ENCODE assay signal across 22 cellular contexts in the genomic region with DNA sequence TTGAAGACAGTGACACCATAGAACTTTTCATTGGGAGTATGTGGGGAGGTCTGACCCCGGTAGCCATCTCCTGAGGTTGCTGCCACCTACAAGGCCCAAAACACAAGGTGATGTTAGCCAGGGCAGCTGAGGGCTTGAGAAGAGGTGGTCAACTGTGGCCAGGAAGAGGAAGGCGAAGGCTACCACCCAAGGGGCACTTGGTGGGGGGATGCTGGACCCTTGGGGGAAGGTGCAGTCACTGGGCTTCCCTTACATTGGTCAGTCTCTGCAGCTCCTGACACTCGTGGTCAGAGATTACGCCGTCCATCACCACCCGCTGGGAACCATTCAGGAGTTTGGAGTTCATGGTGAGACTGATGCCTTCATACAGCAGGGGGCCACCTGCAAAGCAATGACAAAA. TPM values are rescaled to one million over a fixed set of nuclear protein-coding genes. Genes with fewer than 3 reads are reported as not detected.
"Had no signal": no experiment of that assay in that cellular context is flagged by ENCODE, and none has a peak within 500 bp of the region (broad histone marks: within the 10 kb centered on the region; RNA-seq: fewer than 3 reads in every experiment).

No MANE protein-coding gene starts in this region.

- H3K27ac ChIP-seq: esophagus squamous epithelium, neutrophil, right atrium auricular region, sigmoid colon, skin epidermis, tibial artery, upper lobe of left lung, uterus had no signal

- H3K4me3 Mint-ChIP-seq: naive thymus-derived CD4-positive, alpha-beta T cell; nephron progenitor cell had no signal

- H3K27me3 ChIP-seq: esophagus squamous epithelium, neutrophil, right atrium auricular region, sigmoid colon, tibial artery, upper lobe of left lung, uterus had no signal

- ATAC-seq: left colon; naive thymus-derived CD4-positive, alpha-beta T cell had no signal

- H3K9me3 ChIP-seq: esophagus squamous epithelium, neutrophil, right atrium auricular region, sigmoid colon, tibial artery, upper lobe of left lung, uterus had no signal

- H3K27me3 Mint-ChIP-seq: naive thymus-derived CD4-positive, alpha-beta T cell had no signal

- H3K36me3 ChIP-seq: uterus had no signal

- DNase-seq: effector memory CD4-positive, alpha-beta T cell; esophagus squamous epithelium; hippocampal formation; left colon; mesendoderm; naive thymus-derived CD4-positive, alpha-beta T cell; nephron progenitor cell; posterior cingulate gyrus; sigmoid colon; stimulated activated CD4-positive, alpha-beta T cell treated with anti-CD3 and anti-CD28 coated beads, Interleukin-2, amount 100 ng/mL, for 24 hours; stimulated activated CD4-positive, alpha-beta T cell treated with anti-CD3 and anti-CD28 coated beads, Interleukin-4, amount 100 ng/mL, for 4 hours; stimulated activated naive CD4-positive, alpha-beta T cell; tibial artery; upper lobe of left lung; uterus had no signal

- H3K4me1 ChIP-seq: right atrium auricular region, sigmoid colon, tibial artery, upper lobe of left lung, uterus had no signal

- H3K4me3 ChIP-seq: esophagus squamous epithelium, right atrium auricular region, sigmoid colon, skin epidermis, tibial artery, upper lobe of left lung, uterus had no signal

RNA-seq across cellular contexts. Expression of a gene that starts 12.2 kb away (rescaled TPM):
- total RNA-seq: left colon; lung microvascular endothelial cell; naive thymus-derived CD4-positive, alpha-beta T cell; osteocyte; sigmoid colon; upper lobe of left lung had no signal
- polyA plus RNA-seq: naive thymus-derived CD4-positive, alpha-beta T cell had no signal

RNA-seq across cellular contexts. Expression of a gene that starts 32.5 kb away (rescaled TPM):
- total RNA-seq: epithelial cell of proximal tubule, esophagus squamous epithelium, lung microvascular endothelial cell, right atrium auricular region, sigmoid colon had no signal
- polyA plus RNA-seq: liver; naive thymus-derived CD4-positive, alpha-beta T cell had no signal
